In the genomic region with DNA sequence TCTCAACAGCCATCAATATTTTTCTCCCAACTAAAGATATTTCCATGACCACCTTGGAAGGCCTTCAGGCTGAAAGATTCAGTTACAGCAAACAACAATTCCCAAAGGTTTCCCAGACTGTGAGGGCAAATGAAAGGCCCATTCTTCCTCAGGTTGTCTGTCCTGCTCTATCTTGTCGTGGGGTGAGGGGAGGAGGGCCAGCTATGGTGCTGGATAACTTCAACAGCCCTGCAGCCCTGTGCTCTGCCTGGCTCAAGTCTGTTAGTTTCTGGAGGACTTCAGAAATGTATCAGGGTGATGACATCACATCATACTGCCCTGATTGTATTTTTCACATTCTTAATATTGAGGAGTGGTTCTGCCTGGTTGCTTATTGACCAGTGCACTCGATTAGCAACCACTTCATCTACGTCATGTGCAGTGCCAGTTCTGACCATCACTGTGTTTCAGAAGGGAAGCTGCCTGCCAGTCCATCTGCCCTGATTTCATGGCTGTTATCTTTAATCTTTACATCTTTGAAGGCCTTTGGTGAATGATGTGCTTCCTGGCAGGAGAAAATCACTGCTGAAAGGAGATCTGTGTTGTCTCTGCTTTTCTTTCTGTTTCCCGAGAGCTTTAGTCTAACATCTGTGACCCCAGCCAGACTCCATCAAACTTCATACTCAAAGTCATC, we compare ENCODE assay signal across 22 cellular contexts.
DNase-seq lines count a peak whose midpoint lies in the region; ATAC-seq, FAIRE-seq and TF ChIP-seq lines count a peak whose summit lies in the region.
"Had no signal": no experiment of that assay in that cellular context is flagged by ENCODE, and none has a peak within 500 bp of the region (broad histone marks: within the 10 kb centered on the region; RNA-seq: fewer than 3 reads in every experiment).

No MANE protein-coding gene starts in this region.

- H4K20me1 ChIP-seq in K562 (replicated peaks; ENCODE audit: control insufficient read depth, insufficient read depth, low read length) = no peaks in the 10 kb centered on the region

- H2AFZ ChIP-seq in K562 (ENCODE audit: low read depth, low read length) = no peak overlapping the region

- H3K9me3 ChIP-seq in BE2C (no peaks in the 10 kb centered on the region), K562 (replicated peaks; ENCODE audit: control insufficient read depth, insufficient read depth, low read depth, low read length) (no peaks in the 10 kb centered on the region)
- H3K9me3 ChIP-seq: HAP-1 had no signal

- no peak for TF ChIP-seq CTCF in BE2C (IDR thresholded peaks at IDR 0.05; ENCODE audit: low read depth, low read length)
- no peak for TF ChIP-seq CTCF in K562 (IDR thresholded peaks at IDR 0.05 in 2 of 3, conservative IDR thresholded peaks at IDR 0.05 in 1 of 3; ENCODE audit: insufficient read depth in 2 of 3, low read depth in 1 of 3, low read length in 3 of 3)
- TF ChIP-seq CTCF in nephron progenitor cell (IDR thresholded peaks at IDR 0.05) = no peak
- no peak for TF ChIP-seq CTCF in CD14-positive monocyte (IDR thresholded peaks at IDR 0.05)

- CTCF ChIA-PET in K562 (lab: Yijun Ruan, JAX; ENCODE audit: low intra/inter-chr PET ratio) = no interaction called here

- H3K4me3 Mint-ChIP-seq in nephron progenitor cell = no peak overlapping the region
- no peak overlapping the region for H3K4me3 Mint-ChIP-seq in CD14-positive monocyte
- H3K4me3 Mint-ChIP-seq: IgD-negative memory B cell had no signal

- no TSS peak for BruUV-seq in K562 (replicated peaks; lab: Mats Ljungman, UMichigan)

- TF ChIP-seq RAD21 in K562 (CRISPR knock-in tag; conservative IDR thresholded peaks at IDR 0.05 in 1 of 2, IDR thresholded peaks at IDR 0.05 in 1 of 2) = no peak

- H3K27me3 Mint-ChIP-seq in nephron progenitor cell (ENCODE audit: low read depth, poor library complexity) (no peaks in the 10 kb centered on the region), CD14-positive monocyte (ENCODE audit: low read depth in 3 of 3) (peaks cover 0 to 3% (median 1%) of the 10 kb centered on the region in 3 donors)
- H3K27me3 Mint-ChIP-seq: IgD-negative memory B cell had no signal

- in situ Hi-C loops in K562 (cut with MboI) = no loop called here

- H3K4me3 ChIP-seq in BE2C (ENCODE audit: low read depth, low read length) = no peak overlapping the region
- no peak overlapping the region for H3K4me3 ChIP-seq in K562
- H3K4me3 ChIP-seq: HAP-1 had no signal

- TF ChIP-seq POLR2A in K562 (conservative IDR thresholded peaks at IDR 0.05) = no peak

- H3K27ac ChIP-seq in K562 (ENCODE audit: extremely low read depth, low read depth, low read length) = no peak overlapping the region

- intact Hi-C loops in K562 (cut with micrococcal nuclease) = no loop called here
- intact Hi-C loops in CD14-positive monocyte (cut with micrococcal nuclease) = no loop called here

- peak overlapping the region; percentile 55 for H3K27ac Mint-ChIP-seq in nephron progenitor cell
- H3K27ac Mint-ChIP-seq in CD14-positive monocyte = no peak overlapping the region
- H3K27ac Mint-ChIP-seq: IgD-negative memory B cell had no signal

- no peaks in the 10 kb centered on the region for H3K27me3 ChIP-seq in BE2C
- no peaks in the 10 kb centered on the region for H3K27me3 ChIP-seq in K562 (ENCODE audit: control insufficient read depth in 2 of 2, insufficient read depth in 2 of 2, low read length in 2 of 2)

- H3K9me1 ChIP-seq in K562 (ENCODE audit: control insufficient read depth, insufficient read depth, low read length) = no peaks in the 10 kb centered on the region

- H3K36me3 ChIP-seq in BE2C = peaks cover 4% of the 10 kb centered on the region; the same call in 1 of the 2 replicates
- H3K36me3 ChIP-seq in K562 (ENCODE audit: control insufficient read depth, insufficient read depth, low read length) = peaks cover 9% of the 10 kb centered on the region; the same call in 1 of the 3 replicates

- H3K4me1 Mint-ChIP-seq in nephron progenitor cell = peaks cover 26% of the 10 kb centered on the region
- H3K4me1 Mint-ChIP-seq in CD14-positive monocyte = no peaks in the 10 kb centered on the region

- POLR2A ChIA-PET in K562 (lab: Yijun Ruan, JAX) = interaction anchor here (0.8 to 1.5 kb wide), 4 partner anchors 8 to 1502 kb away, joined by 3 to 4 read pairs (median 3); no protein-coding TSS in a partner anchor

- DNase-seq in BE2C = peak; percentile 43
- peak; percentile 79 for DNase-seq in SK-N-DZ (ENCODE audit: low spot score)
- no peak for DNase-seq in K562 (ENCODE audit: extremely low read depth in 1 of 4, low spot score in 3 of 4)
- no peak for DNase-seq in nephron progenitor cell
- no peak for DNase-seq in CD14-positive monocyte (ENCODE audit: low spot score)
- DNase-seq: DMS53, GDM1, Karpas-422, MV-4-11, NCI-H1105 treated with DMSO at 0.1 percent for 48 hours, NCI-H2029 treated with DMSO at 0.1 percent for 48 hours, NCI-H226, NCI-H524, NCI-H774, SW 1271 had no signal

- ATAC-seq in K562 (no peak), GM18909 (IDR thresholded peaks at IDR 0.05; ENCODE audit: poor library complexity, unreplicated experiment) (no peak), HG02642 (IDR thresholded peaks at IDR 0.05; ENCODE audit: poor library complexity, unreplicated experiment) (no peak)
- ATAC-seq: Panc1 had no signal

- H3K9me3 Mint-ChIP-seq in nephron progenitor cell (no peaks in the 10 kb centered on the region), CD14-positive monocyte (no peaks in the 10 kb centered on the region)
- H3K9me3 Mint-ChIP-seq: IgD-negative memory B cell had no signal

- 70% methylated on average over 4 of the region's 4 CpGs for WGBS in K562 (ENCODE audit: insufficient coverage, low coverage, missing lambda C conversion rate)

- H3K9ac ChIP-seq in K562 (ENCODE audit: insufficient read depth in 1 of 2, low read depth in 2 of 2, low read length in 2 of 2) = no peak overlapping the region

- H3K4me1 ChIP-seq in BE2C (peaks cover 22% of the 10 kb centered on the region), K562 (replicated peaks in 1 of 2; ENCODE audit: control insufficient read depth in 2 of 2, insufficient read depth in 2 of 2, low read length in 2 of 2) (peaks cover 3 to 27% of the 10 kb centered on the region in 2 experiments; a peak in 4 of 5 replicates)
- H3K4me1 ChIP-seq: HAP-1 had no signal

- no peaks in the 10 kb centered on the region for H3K79me2 ChIP-seq in K562 (ENCODE audit: control insufficient read depth, insufficient read depth, low read length)

- no peak overlapping the region for H3K4me2 ChIP-seq in K562 (ENCODE audit: insufficient read depth, low read length)

- no peak for FAIRE-seq in K562 (lab: Jason Lieb, UNC)
- FAIRE-seq: A204.1, D721Med had no signal

- no peak for TF ChIP-seq EP300 in K562 (IDR thresholded peaks at IDR 0.05; ENCODE audit: low read length)

- peaks cover 31% of the 10 kb centered on the region for H3K36me3 Mint-ChIP-seq in nephron progenitor cell (ENCODE audit: low read depth)
- peaks cover 68 to 76% of the 10 kb centered on the region in 2 donors for H3K36me3 Mint-ChIP-seq in CD14-positive monocyte

TF ChIP-seq in K562, 482 proteins besides CTCF, POLR2A, EP300 and RAD21:
- TF ChIP-seq TEAD1 (CRISPR knock-in tag; IDR thresholded peaks at IDR 0.05) (no peak), ZNF121 (CRISPR knock-in tag; conservative IDR thresholded peaks at IDR 0.05) (no peak), MEIS2 (IDR thresholded peaks at IDR 0.05; ENCODE audit: partially characterized antibody) (peak; percentile 7), KDM1A (IDR thresholded peaks at IDR 0.05) (peak in 1 of 2 experiments; percentile 40; a peak in 3 of 4 replicates), FUS (optimal IDR thresholded peaks at IDR 0.05; ENCODE audit: low read depth, low read length) (no peak), RCOR1 (IDR thresholded peaks at IDR 0.05; ENCODE audit: borderline replicate concordance in 1 of 2, low read depth in 2 of 2, low read length in 2 of 2) (peak in 1 of 2 experiments; percentile 62; a peak in 1 of 4 replicates), ZFPM2 (CRISPR knock-in tag; IDR thresholded peaks at IDR 0.05) (no peak), NEUROD1 (IDR thresholded peaks at IDR 0.05; ENCODE audit: borderline replicate concordance, low read depth, low read length, partially characterized antibody) (no peak), ZNF79 (CRISPR knock-in tag; IDR thresholded peaks at IDR 0.05; ENCODE audit: low read depth) (no peak), ZNF324 (CRISPR knock-in tag; IDR thresholded peaks at IDR 0.05) (no peak), TRIM24 (IDR thresholded peaks at IDR 0.05) (no peak), USF2 (CRISPR knock-in tag; IDR thresholded peaks at IDR 0.05) (no peak), RBM34 (IDR thresholded peaks at IDR 0.05; ENCODE audit: borderline replicate concordance, insufficient read depth, low read length) (no peak), PYGO2 (tag; IDR thresholded peaks at IDR 0.05) (no peak), KLF13 (tag; IDR thresholded peaks at IDR 0.05; ENCODE audit: borderline replicate concordance, low read depth) (no peak), COPS2 (conservative IDR thresholded peaks at IDR 0.05) (no peak), TRIM28 (IDR thresholded peaks at IDR 0.05) (no peak), ZNF347 (CRISPR knock-in tag; IDR thresholded peaks at IDR 0.05; ENCODE audit: low read depth) (no peak)

Comparison
In these comparisons a context has a peak if more than half of its experiments do, and no peak if none do; other contexts are left out.
1. DNase-seq: peak in BE2C (single experiment) and SK-N-DZ (single experiment); none in K562 (0 of 4), nephron progenitor cell (single experiment) and CD14-positive monocyte (single experiment).